Comparison of ENCODE assay signal across 1 cellular context in genomic region chr19:18496167-18496979, GRCh38.
TF ChIP-seq lines count a peak whose summit lies in the region.

No MANE protein-coding gene starts in this region.

TF ChIP-seq in HEK293, 187 proteins besides CTCF, POLR2A, EP300 and RAD21 (continued from another document):
- TF ChIP-seq ZBTB44 (tag by site-specific recombination; IDR thresholded peaks at IDR 0.05) (0 out of 2 replicates have a peak, but pooled peaks have one; percentile 5), ZNF341 (tag by site-specific recombination; IDR thresholded peaks at IDR 0.05; ENCODE audit: low read depth) (no peak), ZNF561 (tag by site-specific recombination; IDR thresholded peaks at IDR 0.05; ENCODE audit: borderline replicate concordance) (no peak), GLI4 (tag by site-specific recombination; IDR thresholded peaks at IDR 0.05) (no peak), IKZF3 (tag by site-specific recombination; IDR thresholded peaks at IDR 0.05) (no peak), ZNF623 (tag by site-specific recombination; IDR thresholded peaks at IDR 0.05) (no peak), ZNF221 (tag by site-specific recombination; IDR thresholded peaks at IDR 0.05; ENCODE audit: borderline replicate concordance) (no peak), PRDM4 (tag by site-specific recombination; IDR thresholded peaks at IDR 0.05) (no peak), ZNF280D (tag by site-specific recombination; IDR thresholded peaks at IDR 0.05) (no peak), REST (tag by site-specific recombination; IDR thresholded peaks at IDR 0.05) (0 out of 2 replicates have a peak, but pooled peaks have one; percentile 28), ZSCAN16 (tag by site-specific recombination; IDR thresholded peaks at IDR 0.05) (peak; percentile 49; the same call in 1 of the 2 replicates)
